Comparison of ENCODE assay signal across 21 cellular contexts in the genomic region with DNA sequence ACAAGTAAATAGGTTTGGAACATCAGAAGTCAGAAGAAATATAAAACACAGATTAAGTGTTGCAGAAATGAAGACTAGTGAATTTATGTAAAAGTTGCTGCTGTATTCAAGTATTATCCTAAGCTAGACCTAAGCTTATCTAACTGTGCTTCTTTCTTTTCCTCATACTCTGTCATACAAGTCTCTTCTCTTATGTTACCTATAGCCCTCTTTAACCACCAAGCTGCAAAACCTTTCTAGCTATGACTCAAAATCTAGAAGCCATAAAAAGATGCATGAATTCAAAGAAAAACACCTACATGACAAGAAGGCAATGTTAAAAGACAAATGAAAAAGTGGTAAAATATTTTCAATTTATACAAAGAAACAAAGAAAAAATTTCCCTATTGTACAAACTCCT. TPM values are rescaled to one million over a fixed set of nuclear protein-coding genes. Genes with fewer than 3 reads are reported as not detected.
DNase-seq lines count a peak whose midpoint lies in the region; ATAC-seq and TF ChIP-seq lines count a peak whose summit lies in the region.
"Had no signal": no experiment of that assay in that cellular context is flagged by ENCODE, and none has a peak within 500 bp of the region (broad histone marks: within the 10 kb centered on the region; RNA-seq: fewer than 3 reads in every experiment).

No MANE protein-coding gene starts in this region.

- TF ChIP-seq CTCF in sigmoid colon (IDR thresholded peaks at IDR 0.05): no peak

- intact Hi-C loops in activated CD4-positive, alpha-beta memory T cell treated with anti-CD3 and anti-CD28 coated beads for 36 hours (cut with micrococcal nuclease): loop anchor here (1.0 kb wide), 2 partner anchors 23 to 25 kb away; partner anchors contain the start of gene DENND11
- intact Hi-C loops in sigmoid colon (cut with DNase I): no loop called here
- intact Hi-C loops in Right ventricle myocardium superior (cut with DNase I): no loop called here

- H3K36me3 ChIP-seq in sigmoid colon: peaks cover 0 to 44% (median 8%) of the 10 kb centered on the region in 4 donors
- H3K36me3 ChIP-seq: vagina, WERI-Rb-1 had no signal

- no peaks in the 10 kb centered on the region for H3K4me1 ChIP-seq in sigmoid colon
- H3K4me1 ChIP-seq: vagina had no signal

- H3K4me3 ChIP-seq in sigmoid colon: no peak overlapping the region
- H3K4me3 ChIP-seq: cardiac muscle cell, heart right ventricle, vagina had no signal

- peak overlapping the region; percentile 59 for H3K27ac Mint-ChIP-seq in activated CD4-positive, alpha-beta memory T cell treated with anti-CD3 and anti-CD28 coated beads, Interleukin-2, amount 10 ng/mL, durations not matched to agents 7 days and 5 days
- H3K27ac Mint-ChIP-seq in activated CD4-positive, alpha-beta memory T cell treated with anti-CD3 and anti-CD28 coated beads for 36 hours: no peak overlapping the region
- no peak overlapping the region for H3K27ac Mint-ChIP-seq in activated naive CD8-positive, alpha-beta T cell treated with anti-CD3 and anti-CD28 coated beads, Interleukin-2, amount 10 ng/mL, durations not matched to agents 7 days and 5 days

- no peak for TF ChIP-seq POLR2A in sigmoid colon (IDR thresholded peaks at IDR 0.05)
- no peak for TF ChIP-seq POLR2A in erythroblast (IDR thresholded peaks at IDR 0.05; ENCODE audit: low read length)

- DNase-seq in activated CD4-positive, alpha-beta memory T cell treated with anti-CD3 and anti-CD28 coated beads, Interleukin-2, amount 10 ng/mL, durations not matched to agents 7 days and 5 days: no peak
- no peak for DNase-seq in activated CD4-positive, alpha-beta memory T cell treated with anti-CD3 and anti-CD28 coated beads for 36 hours
- no peak for DNase-seq in activated naive CD8-positive, alpha-beta T cell treated with anti-CD3 and anti-CD28 coated beads, Interleukin-2, amount 10 ng/mL, durations not matched to agents 7 days and 5 days
- DNase-seq in sigmoid colon (no peak), Right ventricle myocardium superior (no peak), erythroblast (lab: John Stamatoyannopoulos, UW) (no peak)
- DNase-seq: DMS79 treated with DMSO at 0.1 percent for 48 hours; heart right ventricle; islet precursor cell; mesendoderm; NCI-H1694 treated with DMSO at 0.1 percent for 48 hours; NCI-H446; NK-92 treated with Interleukin-12 subunit alpha and Interleukin-12 subunit beta, amount 100 ng/mL, for 24 hours; RPMI8226; stimulated activated CD4-positive, alpha-beta T cell treated with anti-CD3 and anti-CD28 coated beads, Interleukin-15, amount 100 ng/mL, for 24 hours; WERI-Rb-1 had no signal

- peak; percentile 46 for ATAC-seq in GM19468 (IDR thresholded peaks at IDR 0.05; ENCODE audit: extremely low read depth, unreplicated experiment)
- peak; percentile 50 for ATAC-seq in HG03060 (IDR thresholded peaks at IDR 0.05; ENCODE audit: low read depth, unreplicated experiment)
- ATAC-seq in activated naive CD8-positive, alpha-beta T cell treated with anti-CD3 and anti-CD28 coated beads, Interleukin-2, amount 10 ng/mL, durations not matched to agents 7 days and 5 days (ENCODE audit: low read depth): peak; percentile 55
- ATAC-seq in Right ventricle myocardium superior (ENCODE audit: poor library complexity): no peak
- ATAC-seq: HCT116, heart right ventricle had no signal

- H3K9me3 ChIP-seq in sigmoid colon: no peaks in the 10 kb centered on the region
- H3K9me3 ChIP-seq: heart right ventricle, vagina had no signal

- no peaks in the 10 kb centered on the region for H3K27me3 Mint-ChIP-seq in activated CD4-positive, alpha-beta memory T cell treated with anti-CD3 and anti-CD28 coated beads, Interleukin-2, amount 10 ng/mL, durations not matched to agents 7 days and 5 days
- H3K27me3 Mint-ChIP-seq in activated CD4-positive, alpha-beta memory T cell treated with anti-CD3 and anti-CD28 coated beads for 36 hours: no peaks in the 10 kb centered on the region
- no peaks in the 10 kb centered on the region for H3K27me3 Mint-ChIP-seq in activated naive CD8-positive, alpha-beta T cell treated with anti-CD3 and anti-CD28 coated beads, Interleukin-2, amount 10 ng/mL, durations not matched to agents 7 days and 5 days

- peaks cover 48% of the 10 kb centered on the region for H3K4me1 Mint-ChIP-seq in activated CD4-positive, alpha-beta memory T cell treated with anti-CD3 and anti-CD28 coated beads, Interleukin-2, amount 10 ng/mL, durations not matched to agents 7 days and 5 days
- H3K4me1 Mint-ChIP-seq in activated CD4-positive, alpha-beta memory T cell treated with anti-CD3 and anti-CD28 coated beads for 36 hours (ENCODE audit: low read depth): peaks cover 20% of the 10 kb centered on the region
- H3K4me1 Mint-ChIP-seq in activated naive CD8-positive, alpha-beta T cell treated with anti-CD3 and anti-CD28 coated beads, Interleukin-2, amount 10 ng/mL, durations not matched to agents 7 days and 5 days: peaks cover 19% of the 10 kb centered on the region

- H3K27me3 ChIP-seq in sigmoid colon: no peaks in the 10 kb centered on the region
- H3K27me3 ChIP-seq: cardiac muscle cell, heart right ventricle, vagina had no signal

- CTCF ChIA-PET in activated CD4-positive, alpha-beta memory T cell treated with anti-CD3 and anti-CD28 coated beads, Interleukin-2, amount 10 ng/mL, durations not matched to agents 7 days and 5 days (lab: Charles Lee): interaction anchor here (0.6 to 1.5 kb wide), 3 partner anchors 11 to 251 kb away, joined by 3 to 7 read pairs (median 3); no protein-coding TSS in a partner anchor
- CTCF ChIA-PET in activated CD4-positive, alpha-beta memory T cell treated with anti-CD3 and anti-CD28 coated beads for 36 hours (lab: Charles Lee): interaction anchor here (0.7 to 1.6 kb wide), 2 partner anchors 25 to 76 kb away, joined by 3 to 5 read pairs; no protein-coding TSS in a partner anchor

- POLR2A ChIA-PET in activated CD4-positive, alpha-beta memory T cell treated with anti-CD3 and anti-CD28 coated beads, Interleukin-2, amount 10 ng/mL, durations not matched to agents 7 days and 5 days (lab: Charles Lee): interaction anchor here (1.0 to 1.7 kb wide), 5 partner anchors 19 to 121 kb away, joined by 3 to 8 read pairs (median 4); partner anchors contain the start of genes DENND11 and SSBP1
- POLR2A ChIA-PET in activated CD4-positive, alpha-beta memory T cell treated with anti-CD3 and anti-CD28 coated beads for 36 hours (lab: Charles Lee): no interaction called here
- POLR2A ChIA-PET in activated naive CD8-positive, alpha-beta T cell treated with anti-CD3 and anti-CD28 coated beads, Interleukin-2, amount 10 ng/mL, durations not matched to agents 7 days and 5 days (lab: Charles Lee): interaction anchor here (0.5 to 2.2 kb wide), 2 partner anchors 22 to 24 kb away, joined by 3 to 7 read pairs; partner anchors contain the start of gene DENND11

- no peaks in the 10 kb centered on the region for H3K9me3 Mint-ChIP-seq in activated CD4-positive, alpha-beta memory T cell treated with anti-CD3 and anti-CD28 coated beads, Interleukin-2, amount 10 ng/mL, durations not matched to agents 7 days and 5 days
- H3K9me3 Mint-ChIP-seq in activated CD4-positive, alpha-beta memory T cell treated with anti-CD3 and anti-CD28 coated beads for 36 hours: no peaks in the 10 kb centered on the region
- peaks cover 1% of the 10 kb centered on the region for H3K9me3 Mint-ChIP-seq in activated naive CD8-positive, alpha-beta T cell treated with anti-CD3 and anti-CD28 coated beads, Interleukin-2, amount 10 ng/mL, durations not matched to agents 7 days and 5 days

- peaks cover 31% of the 10 kb centered on the region for H3K36me3 Mint-ChIP-seq in activated CD4-positive, alpha-beta memory T cell treated with anti-CD3 and anti-CD28 coated beads, Interleukin-2, amount 10 ng/mL, durations not matched to agents 7 days and 5 days (ENCODE audit: low read depth)
- peaks cover 24% of the 10 kb centered on the region for H3K36me3 Mint-ChIP-seq in activated CD4-positive, alpha-beta memory T cell treated with anti-CD3 and anti-CD28 coated beads for 36 hours
- peaks cover 37% of the 10 kb centered on the region for H3K36me3 Mint-ChIP-seq in activated naive CD8-positive, alpha-beta T cell treated with anti-CD3 and anti-CD28 coated beads, Interleukin-2, amount 10 ng/mL, durations not matched to agents 7 days and 5 days

- H3K4me3 Mint-ChIP-seq in activated CD4-positive, alpha-beta memory T cell treated with anti-CD3 and anti-CD28 coated beads, Interleukin-2, amount 10 ng/mL, durations not matched to agents 7 days and 5 days: no peak overlapping the region
- no peak overlapping the region for H3K4me3 Mint-ChIP-seq in activated CD4-positive, alpha-beta memory T cell treated with anti-CD3 and anti-CD28 coated beads for 36 hours
- peak overlapping the region; percentile 11 for H3K4me3 Mint-ChIP-seq in activated naive CD8-positive, alpha-beta T cell treated with anti-CD3 and anti-CD28 coated beads, Interleukin-2, amount 10 ng/mL, durations not matched to agents 7 days and 5 days

- no peak for TF ChIP-seq EP300 in sigmoid colon (IDR thresholded peaks at IDR 0.05)

- no peak overlapping the region for H3K27ac ChIP-seq in sigmoid colon
- H3K27ac ChIP-seq: cardiac muscle cell, heart right ventricle, vagina, WERI-Rb-1 had no signal

RNA-seq across cellular contexts. Expression of gene DENND11, which starts 23.0 kb away (rescaled TPM):
- total RNA-seq in activated CD4-positive, alpha-beta memory T cell treated with anti-CD3 and anti-CD28 coated beads, Interleukin-2, amount 10 ng/mL, durations not matched to agents 7 days and 5 days: 10 to 100 TPM; 24.5 to 24.9 TPM
- total RNA-seq in activated CD4-positive, alpha-beta memory T cell treated with anti-CD3 and anti-CD28 coated beads for 36 hours: 10 to 100 TPM; 27.5 to 28.9 TPM
- total RNA-seq in activated naive CD8-positive, alpha-beta T cell treated with anti-CD3 and anti-CD28 coated beads, Interleukin-2, amount 10 ng/mL, durations not matched to agents 7 days and 5 days: 10 to 100 TPM; 42.4 to 46.1 TPM
- total RNA-seq in sigmoid colon (10 to 100 TPM; 14.3 to 17.1 (median 15.6) TPM), Right ventricle myocardium superior (8.6 TPM)
- polyA plus RNA-seq in sigmoid colon: 10 to 100 TPM in 2 of 3 donors, 1 to 10 TPM in 1; 6.0 to 13.4 (median 11.1) TPM

RNA-seq across cellular contexts. Expression of gene WEE2, which starts 29.1 kb away (rescaled TPM):
- not detected for total RNA-seq in activated CD4-positive, alpha-beta memory T cell treated with anti-CD3 and anti-CD28 coated beads, Interleukin-2, amount 10 ng/mL, durations not matched to agents 7 days and 5 days
- total RNA-seq in activated CD4-positive, alpha-beta memory T cell treated with anti-CD3 and anti-CD28 coated beads for 36 hours: not detected
- total RNA-seq in activated naive CD8-positive, alpha-beta T cell treated with anti-CD3 and anti-CD28 coated beads, Interleukin-2, amount 10 ng/mL, durations not matched to agents 7 days and 5 days: not detected
- total RNA-seq in sigmoid colon (not detected), Right ventricle myocardium superior (not detected)
- under 1 TPM in 1 of 3 donors, not detected in 2; 0.20 TPM for polyA plus RNA-seq in sigmoid colon
- total RNA-seq: vagina had no signal
- polyA plus RNA-seq: cardiac muscle cell, heart right ventricle had no signal

RNA-seq across cellular contexts. Expression of gene SSBP1, which starts 59.1 kb away (rescaled TPM):
- total RNA-seq in activated CD4-positive, alpha-beta memory T cell treated with anti-CD3 and anti-CD28 coated beads, Interleukin-2, amount 10 ng/mL, durations not matched to agents 7 days and 5 days: 100 to 1,000 TPM; 124 to 125 TPM
- total RNA-seq in activated CD4-positive, alpha-beta memory T cell treated with anti-CD3 and anti-CD28 coated beads for 36 hours: 100 to 1,000 TPM; 207 to 234 TPM
- total RNA-seq in activated naive CD8-positive, alpha-beta T cell treated with anti-CD3 and anti-CD28 coated beads, Interleukin-2, amount 10 ng/mL, durations not matched to agents 7 days and 5 days: 100 to 1,000 TPM; 106 to 117 TPM
- total RNA-seq in sigmoid colon (100 to 1,000 TPM in 3 of 4 donors, 10 to 100 TPM in 1; 77.0 to 137 (median 121) TPM), Right ventricle myocardium superior (116 TPM)
- 100 to 1,000 TPM; 174 to 205 (median 190) TPM for polyA plus RNA-seq in sigmoid colon
